11 cellular contexts compared by ENCODE assay signal in genomic region chrX:19350831-19351447, GRCh38. TPM values are rescaled to one million over a fixed set of nuclear protein-coding genes. Genes with fewer than 3 reads are reported as not detected.
A peak's percentile ranks its signal among the peaks of the same experiment; 100 is the strongest.
DNase-seq lines count a peak whose midpoint lies in the region; ATAC-seq, FAIRE-seq and TF ChIP-seq lines count a peak whose summit lies in the region.
"Had no signal": no experiment of that assay in that cellular context is flagged by ENCODE, and none has a peak within 500 bp of the region (broad histone marks: within the 10 kb centered on the region; RNA-seq: fewer than 3 reads in every experiment).

No MANE protein-coding gene starts in this region.

- POLR2A ChIA-PET in CD4-positive, alpha-beta memory T cell (lab: Charles Lee; ENCODE audit: partially characterized antibody), result no interaction called here
- POLR2A ChIA-PET in activated B cell treated with CpG ODN at 0.5 μM for 24 hours (lab: Charles Lee), result no interaction called here

- CTCF ChIA-PET in CD4-positive, alpha-beta memory T cell (lab: Charles Lee; ENCODE audit: partially characterized antibody), result no interaction called here
- CTCF ChIA-PET in activated B cell treated with CpG ODN at 0.5 μM for 24 hours (lab: Charles Lee), result interaction anchor here (1.0 kb wide), 1 partner anchor 21 kb away, joined by 3 read pairs; no protein-coding TSS in a partner anchor

- H3K4me3 ChIP-seq in CD4-positive, alpha-beta memory T cell (ENCODE audit: low read length in 2 of 2), result no peak overlapping the region
- no peak overlapping the region for H3K4me3 ChIP-seq in H7 (ENCODE audit: insufficient read depth, low read depth, low read length)

- H3K27ac ChIP-seq in CD4-positive, alpha-beta memory T cell (ENCODE audit: low read depth, low read length), result no peak overlapping the region

- no peak for FAIRE-seq in urothelium cell line (lab: Jason Lieb, UNC)
- FAIRE-seq: endothelial cell of umbilical vein had no signal

- peak overlapping the region in 2 of 8 donors; percentile 15 to 46 for H3K4me3 Mint-ChIP-seq in CD4-positive, alpha-beta memory T cell
- no peak overlapping the region for H3K4me3 Mint-ChIP-seq in activated B cell treated with CpG ODN at 0.5 μM for 24 hours

- peak; percentile 73 for ATAC-seq in GM19328 (IDR thresholded peaks at IDR 0.05; ENCODE audit: unreplicated experiment)
- ATAC-seq in HG03064 (IDR thresholded peaks at IDR 0.05; ENCODE audit: low read depth, unreplicated experiment), result peak; percentile 94
- ATAC-seq in activated B cell treated with CpG ODN at 0.5 μM for 24 hours (ENCODE audit: low read depth), result peak; percentile 79

- peak in 1 of 5 donors; percentile 3 for DNase-seq in CD4-positive, alpha-beta memory T cell
- DNase-seq in activated B cell treated with CpG ODN at 0.5 μM for 24 hours, result no peak
- no peak for DNase-seq in H7
- no peak for DNase-seq in H4 (ENCODE audit: low spot score)
- no peak for DNase-seq in urothelium cell line (ENCODE audit: low spot score)
- DNase-seq in DMS53 (lab: John Stamatoyannopoulos, UW), result no peak
- DNase-seq: activated CD4-positive, CD25-positive, alpha-beta regulatory T cell treated with anti-CD3 and anti-CD28 coated beads, Interleukin-2, amount 50 U/mL, for 72 hours; NCI-H1048 had no signal

- peaks cover 9 to 44% of the 10 kb centered on the region in 2 donors for H3K36me3 Mint-ChIP-seq in CD4-positive, alpha-beta memory T cell
- peaks cover 57% of the 10 kb centered on the region for H3K36me3 Mint-ChIP-seq in activated B cell treated with CpG ODN at 0.5 μM for 24 hours (ENCODE audit: low read depth)

- H3K27me3 ChIP-seq in CD4-positive, alpha-beta memory T cell (ENCODE audit: insufficient read depth, low read length), result no peaks in the 10 kb centered on the region
- H3K27me3 ChIP-seq in H7 (ENCODE audit: control insufficient read depth, insufficient read depth, low read length), result no peaks in the 10 kb centered on the region

- intact Hi-C loops in CD4-positive, alpha-beta memory T cell (cut with micrococcal nuclease), result no loop called here
- intact Hi-C loops in activated B cell treated with CpG ODN at 0.5 μM for 24 hours (cut with micrococcal nuclease), result no loop called here

- H3K4me1 Mint-ChIP-seq in CD4-positive, alpha-beta memory T cell, result peaks cover 11 to 18% (median 14%) of the 10 kb centered on the region in 4 donors
- H3K4me1 Mint-ChIP-seq in activated B cell treated with CpG ODN at 0.5 μM for 24 hours, result peaks cover 15% of the 10 kb centered on the region

- peaks cover 34% of the 10 kb centered on the region for H3K36me3 ChIP-seq in CD4-positive, alpha-beta memory T cell (ENCODE audit: insufficient read depth, low read length)
- peaks cover 10% of the 10 kb centered on the region for H3K36me3 ChIP-seq in H7 (replicated peaks; ENCODE audit: control insufficient read depth, insufficient read depth, low read length)

- no peaks in the 10 kb centered on the region for H3K27me3 Mint-ChIP-seq in CD4-positive, alpha-beta memory T cell
- H3K27me3 Mint-ChIP-seq in activated B cell treated with CpG ODN at 0.5 μM for 24 hours, result no peaks in the 10 kb centered on the region

- no peaks in the 10 kb centered on the region for H3K9me3 ChIP-seq in CD4-positive, alpha-beta memory T cell (ENCODE audit: control insufficient read depth in 1 of 2, low read length in 2 of 2)

- peak overlapping the region; percentile 59 to 90 (median 72) for H3K27ac Mint-ChIP-seq in CD4-positive, alpha-beta memory T cell
- H3K27ac Mint-ChIP-seq in activated B cell treated with CpG ODN at 0.5 μM for 24 hours, result peak overlapping the region; percentile 87

- peaks cover 10% of the 10 kb centered on the region for H3K4me1 ChIP-seq in CD4-positive, alpha-beta memory T cell (ENCODE audit: insufficient read depth, low read length)

- H3K9me3 Mint-ChIP-seq in CD4-positive, alpha-beta memory T cell, result peaks cover 0 to 2% (median 0%) of the 10 kb centered on the region in 8 donors
- H3K9me3 Mint-ChIP-seq in activated B cell treated with CpG ODN at 0.5 μM for 24 hours, result no peaks in the 10 kb centered on the region

- no peak for TF ChIP-seq CTCF in activated B cell treated with CpG ODN at 0.5 μM for 24 hours (IDR thresholded peaks at IDR 0.05)

RNA-seq across cellular contexts. Expression of gene PDHA1, which starts 7.2 kb away (rescaled TPM):
- total RNA-seq in CD4-positive, alpha-beta memory T cell, result 100 to 1,000 TPM; 116 to 124 TPM
- 10 to 100 TPM; 75.4 to 80.3 TPM for polyA plus RNA-seq in CD4-positive, alpha-beta memory T cell
- total RNA-seq in activated B cell treated with CpG ODN at 0.5 μM for 24 hours, result 122 and 124 TPM in 2 replicates
- total RNA-seq in H7 (2014; rRNA removed; shearing (Covaris generic)), result 237 and 271 TPM in 2 replicates
- total RNA-seq in H4 (2014; rRNA removed; shearing (Covaris generic)), result 48.2 and 78.1 TPM in 2 replicates
